ENCODE assay signal across 29 cellular contexts in the genomic region with DNA sequence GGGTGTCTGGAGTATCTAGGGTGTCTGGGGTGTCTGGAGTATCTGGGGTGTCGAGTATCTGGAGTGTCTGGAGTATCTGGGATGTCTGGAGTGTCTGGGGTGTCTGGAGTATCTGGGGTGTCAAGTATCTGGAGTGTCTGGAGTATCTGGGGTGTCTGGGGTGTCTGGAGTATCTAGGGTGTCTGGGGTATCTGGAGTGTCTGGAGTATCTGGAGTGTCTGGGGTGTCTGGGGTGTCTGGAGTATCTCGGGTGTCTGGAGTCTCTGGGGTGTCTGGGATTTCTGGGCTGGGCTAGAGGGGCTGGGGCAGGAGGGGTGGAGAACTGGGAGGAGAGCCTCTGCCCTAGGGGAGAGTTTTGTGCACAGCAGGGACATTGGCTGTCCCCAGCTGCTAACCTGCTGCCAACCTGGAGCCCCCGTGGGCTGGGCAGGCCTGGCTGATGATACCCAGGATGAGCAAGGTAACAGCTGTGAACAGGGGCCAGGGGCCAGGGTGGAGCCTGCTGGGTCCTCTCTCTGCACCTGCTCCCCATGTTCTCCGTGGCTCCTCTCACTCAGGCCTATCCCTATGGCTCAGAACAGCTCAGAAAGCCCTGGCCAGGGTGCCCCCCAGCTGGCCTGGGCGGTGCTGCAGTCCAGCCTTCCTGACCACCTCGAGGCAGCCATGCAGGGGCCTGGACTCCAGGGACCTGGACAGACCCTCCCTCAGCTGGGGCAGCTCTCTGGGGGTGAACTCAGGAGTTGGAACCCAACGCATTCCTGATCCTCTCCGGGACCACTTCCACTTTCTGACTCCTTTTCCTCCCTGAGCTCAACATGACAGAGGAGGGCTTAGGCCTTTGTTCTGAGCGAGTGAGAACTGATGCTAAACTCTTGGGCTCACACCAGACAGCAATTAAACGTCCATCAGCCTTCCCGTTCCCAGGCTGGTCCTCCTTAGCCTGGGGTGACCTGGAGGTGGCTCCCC. TPM values are rescaled to one million over a fixed set of nuclear protein-coding genes. Genes with fewer than 3 reads are reported as not detected.
DNase-seq lines count a peak whose midpoint lies in the region; ATAC-seq and TF ChIP-seq lines count a peak whose summit lies in the region.
"Had no signal": no experiment of that assay in that cellular context is flagged by ENCODE, and none has a peak within 500 bp of the region (broad histone marks: within the 10 kb centered on the region; RNA-seq: fewer than 3 reads in every experiment).

No MANE protein-coding gene starts in this region.

- no peak for TF ChIP-seq CTCF in activated CD8-positive, alpha-beta T cell treated with anti-CD3 and anti-CD28 coated beads for 36 hours (IDR thresholded peaks at IDR 0.05)
- TF ChIP-seq CTCF in Loucy (conservative IDR thresholded peaks at IDR 0.05; ENCODE audit: low read length) (0 out of 2 replicates have a peak, but pooled peaks have one; percentile 13), osteoblast (IDR thresholded peaks at IDR 0.05; ENCODE audit: extremely low read depth, low read depth, low read length) (no peak)

- H3K36me3 ChIP-seq in Loucy (ENCODE audit: insufficient read depth, low read length) (no peaks in the 10 kb centered on the region), ectodermal cell (ENCODE audit: control insufficient read depth, insufficient read depth, low read length) (no peaks in the 10 kb centered on the region), osteoblast (ENCODE audit: insufficient read depth, low read length) (no peaks in the 10 kb centered on the region)
- H3K36me3 ChIP-seq: heart left ventricle, pancreas, upper lobe of right lung had no signal

- no peaks in the 10 kb centered on the region for H3K27me3 ChIP-seq in Loucy (ENCODE audit: insufficient read depth, low read length, poor library complexity, severe bottlenecking)
- no peaks in the 10 kb centered on the region for H3K27me3 ChIP-seq in ectodermal cell (ENCODE audit: control insufficient read depth, insufficient read depth, low read length, poor library complexity, severe bottlenecking)
- H3K27me3 ChIP-seq in osteoblast (ENCODE audit: insufficient read depth, low read length), result peaks cover 12% of the 10 kb centered on the region
- H3K27me3 ChIP-seq: pancreas had no signal

- H3K4me2 ChIP-seq in Loucy (ENCODE audit: low read depth, low read length, poor library complexity, severe bottlenecking) (no peak overlapping the region), osteoblast (ENCODE audit: insufficient read depth, low read length) (no peak overlapping the region)

- H2AFZ ChIP-seq in Loucy (ENCODE audit: low read length) (no peak overlapping the region), osteoblast (ENCODE audit: low read length) (no peak overlapping the region)

- H3F3A ChIP-seq in Loucy (ENCODE audit: low read depth), result no peaks in the 10 kb centered on the region

- H3K9me2 ChIP-seq in Loucy (replicated peaks; ENCODE audit: low read depth, low read length), result no peaks in the 10 kb centered on the region

- CTCF ChIA-PET in activated CD8-positive, alpha-beta T cell treated with anti-CD3 and anti-CD28 coated beads, Interleukin-2, amount 10 ng/mL, durations not matched to agents 7 days and 5 days (lab: Charles Lee), result interaction anchor here (0.5 kb wide), 1 partner anchor 207 kb away, joined by 3 read pairs; no protein-coding TSS in a partner anchor
- CTCF ChIA-PET in activated CD8-positive, alpha-beta T cell treated with anti-CD3 and anti-CD28 coated beads for 36 hours (lab: Charles Lee), result no interaction called here

- no peaks in the 10 kb centered on the region for H3K79me2 ChIP-seq in Loucy (ENCODE audit: insufficient read depth, low read length)
- no peaks in the 10 kb centered on the region for H3K79me2 ChIP-seq in osteoblast (ENCODE audit: insufficient read depth, low read length)

- no peaks in the 10 kb centered on the region for H3K27me3 Mint-ChIP-seq in activated CD8-positive, alpha-beta T cell treated with anti-CD3 and anti-CD28 coated beads, Interleukin-2, amount 10 ng/mL, durations not matched to agents 7 days and 5 days (ENCODE audit: low read depth)
- peaks cover 7% of the 10 kb centered on the region for H3K27me3 Mint-ChIP-seq in activated CD8-positive, alpha-beta T cell treated with anti-CD3 and anti-CD28 coated beads for 36 hours
- H3K27me3 Mint-ChIP-seq in stimulated activated naive B cell treated with anti-CD40 and anti-IgM and Interleukin-4, amounts not matched to agents 10 μg/mL and 1 μg/mL and 100 μg/mL, for 72 hours, result peaks cover 25 to 29% of the 10 kb centered on the region in 2 donors

- no peaks in the 10 kb centered on the region for H3K4me1 Mint-ChIP-seq in activated CD8-positive, alpha-beta T cell treated with anti-CD3 and anti-CD28 coated beads, Interleukin-2, amount 10 ng/mL, durations not matched to agents 7 days and 5 days (ENCODE audit: low read depth)
- H3K4me1 Mint-ChIP-seq in activated CD8-positive, alpha-beta T cell treated with anti-CD3 and anti-CD28 coated beads for 36 hours (ENCODE audit: low read depth), result no peaks in the 10 kb centered on the region
- peaks cover 8 to 13% of the 10 kb centered on the region in 2 donors for H3K4me1 Mint-ChIP-seq in stimulated activated naive B cell treated with anti-CD40 and anti-IgM and Interleukin-4, amounts not matched to agents 10 μg/mL and 1 μg/mL and 100 μg/mL, for 72 hours
- H3K4me1 Mint-ChIP-seq: central memory CD8-positive, alpha-beta T cell; T-cell had no signal

- 62 to 65% methylated on average over 11 of the region's 11 CpGs for WGBS in ectodermal cell, 2 experiments

- H3K27ac Mint-ChIP-seq in activated CD8-positive, alpha-beta T cell treated with anti-CD3 and anti-CD28 coated beads, Interleukin-2, amount 10 ng/mL, durations not matched to agents 7 days and 5 days, result no peak overlapping the region
- no peak overlapping the region for H3K27ac Mint-ChIP-seq in activated CD8-positive, alpha-beta T cell treated with anti-CD3 and anti-CD28 coated beads for 36 hours
- H3K27ac Mint-ChIP-seq in stimulated activated naive B cell treated with anti-CD40 and anti-IgM and Interleukin-4, amounts not matched to agents 10 μg/mL and 1 μg/mL and 100 μg/mL, for 72 hours, result peak overlapping the region; percentile 67
- H3K27ac Mint-ChIP-seq: CD8-positive, alpha-beta T cell; T-cell had no signal

- ATAC-seq in activated CD8-positive, alpha-beta T cell treated with anti-CD3 and anti-CD28 coated beads, Interleukin-2, amount 10 ng/mL, durations not matched to agents 7 days and 5 days, result peak; percentile 37
- ATAC-seq in activated CD8-positive, alpha-beta T cell treated with anti-CD3 and anti-CD28 coated beads for 36 hours, result no peak
- ATAC-seq in stimulated activated naive B cell treated with anti-CD40 and anti-IgM and Interleukin-4, amounts not matched to agents 10 μg/mL and 1 μg/mL and 100 μg/mL, for 72 hours (replicated peaks), result no peak
- no peak for ATAC-seq in GM19452 (IDR thresholded peaks at IDR 0.05; ENCODE audit: unreplicated experiment)
- ATAC-seq: CD8-positive, alpha-beta T cell; heart left ventricle; left colon; pancreas; sciatic nerve; T-cell; upper lobe of right lung had no signal

- POLR2A ChIA-PET in activated CD8-positive, alpha-beta T cell treated with anti-CD3 and anti-CD28 coated beads, Interleukin-2, amount 10 ng/mL, durations not matched to agents 7 days and 5 days (lab: Charles Lee), result no interaction called here
- POLR2A ChIA-PET in activated CD8-positive, alpha-beta T cell treated with anti-CD3 and anti-CD28 coated beads for 36 hours (lab: Charles Lee), result no interaction called here

- H3K27ac ChIP-seq in ectodermal cell (ENCODE audit: insufficient read depth, low read depth, low read length, poor library complexity, severe bottlenecking), result peak overlapping the region; percentile 64
- H3K27ac ChIP-seq in osteoblast (ENCODE audit: low read depth, low read length), result no peak overlapping the region
- H3K27ac ChIP-seq: heart left ventricle, pancreas, upper lobe of right lung had no signal

- intact Hi-C loops in activated CD8-positive, alpha-beta T cell treated with anti-CD3 and anti-CD28 coated beads for 36 hours (cut with micrococcal nuclease), result no loop called here

- DNase-seq in activated CD8-positive, alpha-beta T cell treated with anti-CD3 and anti-CD28 coated beads, Interleukin-2, amount 10 ng/mL, durations not matched to agents 7 days and 5 days, result no peak
- DNase-seq in activated CD8-positive, alpha-beta T cell treated with anti-CD3 and anti-CD28 coated beads for 36 hours, result no peak
- DNase-seq in stimulated activated naive B cell treated with anti-CD40 and anti-IgM and Interleukin-4, amounts not matched to agents 10 μg/mL and 1 μg/mL and 100 μg/mL, for 72 hours, result no peak
- DNase-seq in osteoblast (ENCODE audit: insufficient read length, low spot score, missing footprints) (no peak), NCI-H748 treated with DMSO at 0.1 percent for 48 hours (lab: John Stamatoyannopoulos, UW) (no peak)
- DNase-seq: activated CD4-positive, alpha-beta T cell treated with anti-CD3 and anti-CD28 coated beads for 4 hours; activated naive CD4-positive, alpha-beta T cell treated with anti-CD3 and anti-CD28 coated beads, Interleukin-2, amount 50 U/mL, for 16 hours; aorta; CD8-positive, alpha-beta T cell; DMS79 treated with DMSO at 0.1 percent for 48 hours; left colon; mesendoderm; naive B cell; NCI-H1105; NCI-H2081; NCI-H524 treated with DMSO at 0.1 percent for 48 hours; pancreas; SHP77; stimulated activated CD4-positive, alpha-beta T cell treated with anti-CD3 and anti-CD28 coated beads, Interleukin-15, amount 100 ng/mL, for 24 hours; T-cell; upper lobe of right lung had no signal

- no peak overlapping the region for H3K4me3 Mint-ChIP-seq in activated CD8-positive, alpha-beta T cell treated with anti-CD3 and anti-CD28 coated beads, Interleukin-2, amount 10 ng/mL, durations not matched to agents 7 days and 5 days
- H3K4me3 Mint-ChIP-seq in activated CD8-positive, alpha-beta T cell treated with anti-CD3 and anti-CD28 coated beads for 36 hours, result no peak overlapping the region
- no peak overlapping the region for H3K4me3 Mint-ChIP-seq in stimulated activated naive B cell treated with anti-CD40 and anti-IgM and Interleukin-4, amounts not matched to agents 10 μg/mL and 1 μg/mL and 100 μg/mL, for 72 hours
- H3K4me3 Mint-ChIP-seq: CD8-positive, alpha-beta T cell; central memory CD8-positive, alpha-beta T cell; naive B cell; T-cell had no signal

- H3K36me3 Mint-ChIP-seq in activated CD8-positive, alpha-beta T cell treated with anti-CD3 and anti-CD28 coated beads, Interleukin-2, amount 10 ng/mL, durations not matched to agents 7 days and 5 days (ENCODE audit: low read depth), result no peaks in the 10 kb centered on the region
- no peaks in the 10 kb centered on the region for H3K36me3 Mint-ChIP-seq in activated CD8-positive, alpha-beta T cell treated with anti-CD3 and anti-CD28 coated beads for 36 hours (ENCODE audit: low read depth)
- H3K36me3 Mint-ChIP-seq in stimulated activated naive B cell treated with anti-CD40 and anti-IgM and Interleukin-4, amounts not matched to agents 10 μg/mL and 1 μg/mL and 100 μg/mL, for 72 hours, result no peaks in the 10 kb centered on the region
- H3K36me3 Mint-ChIP-seq: CD8-positive, alpha-beta T cell; naive B cell; T-cell had no signal

- H4K20me1 ChIP-seq in Loucy (ENCODE audit: insufficient read depth, low read length, poor library complexity, severe bottlenecking) (no peaks in the 10 kb centered on the region), osteoblast (ENCODE audit: insufficient read depth, low read length) (no peaks in the 10 kb centered on the region)

- no peaks in the 10 kb centered on the region for H3K9me3 ChIP-seq in Loucy (ENCODE audit: insufficient read depth, low read depth, low read length)
- H3K9me3 ChIP-seq in ectodermal cell (ENCODE audit: control insufficient read depth, low read length), result no peaks in the 10 kb centered on the region
- H3K9me3 ChIP-seq in osteoblast (ENCODE audit: low read depth, low read length), result no peaks in the 10 kb centered on the region
- H3K9me3 ChIP-seq: heart left ventricle, pancreas, upper lobe of right lung had no signal

- H3K9ac ChIP-seq in Loucy (ENCODE audit: low read depth, low read length, poor library complexity, severe bottlenecking), result no peak overlapping the region

- H3K4me3 ChIP-seq in Loucy (ENCODE audit: low read length, poor library complexity, severe bottlenecking) (no peak overlapping the region), ectodermal cell (ENCODE audit: insufficient read depth, low read depth, low read length) (no peak overlapping the region), osteoblast (ENCODE audit: insufficient read depth, low read length) (no peak overlapping the region)
- H3K4me3 ChIP-seq: heart left ventricle, pancreas, upper lobe of right lung had no signal

- no peaks in the 10 kb centered on the region for H3K9me3 Mint-ChIP-seq in activated CD8-positive, alpha-beta T cell treated with anti-CD3 and anti-CD28 coated beads, Interleukin-2, amount 10 ng/mL, durations not matched to agents 7 days and 5 days (ENCODE audit: insufficient read depth)
- no peaks in the 10 kb centered on the region for H3K9me3 Mint-ChIP-seq in activated CD8-positive, alpha-beta T cell treated with anti-CD3 and anti-CD28 coated beads for 36 hours
- no peaks in the 10 kb centered on the region for H3K9me3 Mint-ChIP-seq in stimulated activated naive B cell treated with anti-CD40 and anti-IgM and Interleukin-4, amounts not matched to agents 10 μg/mL and 1 μg/mL and 100 μg/mL, for 72 hours
- H3K9me3 Mint-ChIP-seq: CD8-positive, alpha-beta T cell; central memory CD8-positive, alpha-beta T cell; naive B cell; T-cell had no signal

- no peaks in the 10 kb centered on the region for H3K4me1 ChIP-seq in Loucy (ENCODE audit: insufficient read depth, low read length, poor library complexity, severe bottlenecking)
- H3K4me1 ChIP-seq in ectodermal cell (ENCODE audit: control insufficient read depth, insufficient read depth, low read length), result peaks cover 52% of the 10 kb centered on the region
- no peaks in the 10 kb centered on the region for H3K4me1 ChIP-seq in osteoblast (ENCODE audit: insufficient read depth, low read length)
- H3K4me1 ChIP-seq: heart left ventricle, pancreas, upper lobe of right lung had no signal

RNA-seq across cellular contexts. Expression of a gene that starts 29.9 kb away (rescaled TPM):
- total RNA-seq in activated CD8-positive, alpha-beta T cell treated with anti-CD3 and anti-CD28 coated beads, Interleukin-2, amount 10 ng/mL, durations not matched to agents 7 days and 5 days, result under 1 TPM in 1 of 2 experiments, not detected in 1; 0.16 TPM
- not detected for total RNA-seq in activated CD8-positive, alpha-beta T cell treated with anti-CD3 and anti-CD28 coated beads for 36 hours
- polyA plus RNA-seq in ectodermal cell (2013, experiment 1 of 4), result not detected
- not detected for polyA plus RNA-seq in ectodermal cell (2013, experiment 2 of 4)
- not detected for polyA plus RNA-seq in ectodermal cell (2013, experiment 3 of 4)
- not detected for polyA plus RNA-seq in ectodermal cell (2013, experiment 4 of 4)
- total RNA-seq in osteoblast, result under 0.01 TPM in 1 of 2 replicates, not detected in the other
- total RNA-seq: aorta, dermis microvascular lymphatic vessel endothelial cell, heart left ventricle, left colon, LHCN-M2, pancreas, sciatic nerve, upper lobe of right lung had no signal
- polyA plus RNA-seq: aorta, heart left ventricle, pancreas had no signal

RNA-seq across cellular contexts. Expression of a gene that starts 56.4 kb away (rescaled TPM):
- 10 to 100 TPM; 56.5 to 57.0 TPM for total RNA-seq in activated CD8-positive, alpha-beta T cell treated with anti-CD3 and anti-CD28 coated beads, Interleukin-2, amount 10 ng/mL, durations not matched to agents 7 days and 5 days
- 10 to 100 TPM; 24.4 to 25.9 TPM for total RNA-seq in activated CD8-positive, alpha-beta T cell treated with anti-CD3 and anti-CD28 coated beads for 36 hours
- polyA plus RNA-seq in ectodermal cell (2013, experiment 1 of 4), result 41.2 TPM
- 41.1 TPM for polyA plus RNA-seq in ectodermal cell (2013, experiment 2 of 4)
- polyA plus RNA-seq in ectodermal cell (2013, experiment 3 of 4), result 34.1 TPM
- polyA plus RNA-seq in ectodermal cell (2013, experiment 4 of 4), result 35.5 TPM
- 52.7 and 65.5 TPM in 2 replicates for total RNA-seq in osteoblast
